1 cellular context compared by ENCODE assay signal in genomic region chr14:69137456-69138188, GRCh38.
TF ChIP-seq lines count a peak whose summit lies in the region.

No MANE protein-coding gene starts in this region.

TF ChIP-seq in GM12878, 131 proteins besides CTCF, POLR2A, EP300 and RAD21:
- TF ChIP-seq HSF1 (IDR thresholded peaks at IDR 0.05; ENCODE audit: low read depth, low read length) (no peak), RELB (IDR thresholded peaks at IDR 0.05; ENCODE audit: low read depth) (no peak), ZBED1 (IDR thresholded peaks at IDR 0.05; ENCODE audit: borderline replicate concordance) (0 out of 2 replicates have a peak, but pooled peaks have one; percentile 24), ZBTB40 (IDR thresholded peaks at IDR 0.05; ENCODE audit: borderline replicate concordance) (no peak), IRF4 (IDR thresholded peaks at IDR 0.05; ENCODE audit: low read depth, low read length) (no peak), PKNOX1 (IDR thresholded peaks at IDR 0.05) (peak; percentile 6; the same call in 1 of the 2 replicates), NFIC (IDR thresholded peaks at IDR 0.05; ENCODE audit: low read depth, low read length) (peak; percentile 55; the same call in 1 of the 2 replicates), FOS (IDR thresholded peaks at IDR 0.05; ENCODE audit: borderline replicate concordance, extremely low read depth, insufficient read length) (no peak), RUNX3 (IDR thresholded peaks at IDR 0.05; ENCODE audit: low read length) (peak; percentile 9; the same call in 1 of the 2 replicates), JUNB (IDR thresholded peaks at IDR 0.05) (peak; percentile 53), E2F8 (IDR thresholded peaks at IDR 0.05; ENCODE audit: low read depth, partially characterized antibody) (no peak)
